15 cellular contexts compared by ENCODE assay signal in genomic region chr1:12572506-12572905, GRCh38. TPM values are rescaled to one million over a fixed set of nuclear protein-coding genes. Genes with fewer than 3 reads are reported as not detected.
A peak's percentile ranks its signal among the peaks of the same experiment; 100 is the strongest.
DNase-seq lines count a peak whose midpoint lies in the region; ATAC-seq and TF ChIP-seq lines count a peak whose summit lies in the region.
"Had no signal": no experiment of that assay in that cellular context is flagged by ENCODE, and none has a peak within 500 bp of the region (broad histone marks: within the 10 kb centered on the region; RNA-seq: fewer than 3 reads in every experiment).

No MANE protein-coding gene starts in this region.

- peaks cover 73% of the 10 kb centered on the region for H3K36me3 Mint-ChIP-seq in activated T-helper 17 cell treated with anti-CD3 and anti-CD28 coated beads, Interleukin-2, amount 50 U/mL, for 72 hours (ENCODE audit: low read depth)
- peaks cover 60 to 74% of the 10 kb centered on the region in 2 donors for H3K36me3 Mint-ChIP-seq in stimulated activated naive B cell treated with anti-CD40 and anti-IgM and Interleukin-4, amounts not matched to agents 10 μg/mL and 1 μg/mL and 100 μg/mL, for 72 hours

- ATAC-seq in SK-N-SH treated with all-trans-retinoic acid at 6 μM for 48 hours (no peak), gastroesophageal sphincter (no peak), GM21381 (IDR thresholded peaks at IDR 0.05; ENCODE audit: unreplicated experiment) (no peak)
- peak; percentile 50 for ATAC-seq in activated T-helper 17 cell treated with anti-CD3 and anti-CD28 coated beads, Interleukin-2, amount 50 U/mL, for 72 hours (replicated peaks)
- peak in 1 of 2 donors; percentile 38 for ATAC-seq in stimulated activated naive B cell treated with anti-CD40 and anti-IgM and Interleukin-4, amounts not matched to agents 10 μg/mL and 1 μg/mL and 100 μg/mL, for 72 hours (replicated peaks)

- H3K27me3 ChIP-seq in SK-N-SH (ENCODE audit: insufficient read depth) (no peaks in the 10 kb centered on the region), gastroesophageal sphincter (no peaks in the 10 kb centered on the region)

- WGBS in SK-N-SH (ENCODE audit: low lambda C conversion rate), result 98% methylated on average over 4 of the region's 7 CpGs
- WGBS in gastroesophageal sphincter (ENCODE audit: low coverage in 1 of 2), 2 donors, result 81 to 92% methylated on average over 3 to 6 of the region's 7 CpGs
- 95% methylated on average over 7 of the region's 7 CpGs for WGBS in lower leg skin, 2 donors

- H3K9me2 ChIP-seq in SK-N-SH, result no peaks in the 10 kb centered on the region

- DNase-seq in SK-N-SH, result no peak
- no peak for DNase-seq in stimulated activated naive B cell treated with anti-CD40 and anti-IgM and Interleukin-4, amounts not matched to agents 10 μg/mL and 1 μg/mL and 100 μg/mL, for 72 hours
- DNase-seq in HuH-7.5 (ENCODE audit: low spot score), result no peak
- DNase-seq in lower leg skin (ENCODE audit: low spot score in 2 of 2), result no peak
- DNase-seq: activated T-cell treated with anti-CD3 and anti-CD28 coated beads, Interleukin-2, amount 50 U/mL, for 48 hours; CD4-positive, alpha-beta T cell; effector CD4-positive, alpha-beta T cell; NCI-H1105 treated with DMSO at 0.1 percent for 48 hours; NCI-H345; stimulated activated CD4-positive, alpha-beta T cell treated with anti-CD3 and anti-CD28 coated beads, Interleukin-2, amount 100 ng/mL, for 24 hours had no signal

- H3K4me3 Mint-ChIP-seq in activated T-helper 17 cell treated with anti-CD3 and anti-CD28 coated beads, Interleukin-2, amount 50 U/mL, for 72 hours, result no peak overlapping the region
- no peak overlapping the region for H3K4me3 Mint-ChIP-seq in stimulated activated naive B cell treated with anti-CD40 and anti-IgM and Interleukin-4, amounts not matched to agents 10 μg/mL and 1 μg/mL and 100 μg/mL, for 72 hours
- H3K4me3 Mint-ChIP-seq: CD4-positive, alpha-beta T cell had no signal

- H3K27ac ChIP-seq in SK-N-SH (ENCODE audit: low read depth in 2 of 2, low read length in 1 of 2), result no peak overlapping the region
- peak overlapping the region in 3 of 4 donors; percentile 51 to 72 (median 66) for H3K27ac ChIP-seq in gastroesophageal sphincter
- H3K27ac ChIP-seq: 22Rv1 had no signal

- no peak overlapping the region for H3K27ac Mint-ChIP-seq in activated T-helper 17 cell treated with anti-CD3 and anti-CD28 coated beads, Interleukin-2, amount 50 U/mL, for 72 hours
- H3K27ac Mint-ChIP-seq in stimulated activated naive B cell treated with anti-CD40 and anti-IgM and Interleukin-4, amounts not matched to agents 10 μg/mL and 1 μg/mL and 100 μg/mL, for 72 hours, result peak overlapping the region; percentile 25

- H3K4me1 Mint-ChIP-seq in activated T-helper 17 cell treated with anti-CD3 and anti-CD28 coated beads, Interleukin-2, amount 50 U/mL, for 72 hours, result no peaks in the 10 kb centered on the region
- peaks cover 0 to 1% of the 10 kb centered on the region in 2 donors for H3K4me1 Mint-ChIP-seq in stimulated activated naive B cell treated with anti-CD40 and anti-IgM and Interleukin-4, amounts not matched to agents 10 μg/mL and 1 μg/mL and 100 μg/mL, for 72 hours

- no peaks in the 10 kb centered on the region for H3K27me3 Mint-ChIP-seq in activated T-helper 17 cell treated with anti-CD3 and anti-CD28 coated beads, Interleukin-2, amount 50 U/mL, for 72 hours
- no peaks in the 10 kb centered on the region for H3K27me3 Mint-ChIP-seq in stimulated activated naive B cell treated with anti-CD40 and anti-IgM and Interleukin-4, amounts not matched to agents 10 μg/mL and 1 μg/mL and 100 μg/mL, for 72 hours
- H3K27me3 Mint-ChIP-seq: CD4-positive, alpha-beta T cell had no signal

- no peaks in the 10 kb centered on the region for H3K9me3 Mint-ChIP-seq in activated T-helper 17 cell treated with anti-CD3 and anti-CD28 coated beads, Interleukin-2, amount 50 U/mL, for 72 hours
- no peaks in the 10 kb centered on the region for H3K9me3 Mint-ChIP-seq in stimulated activated naive B cell treated with anti-CD40 and anti-IgM and Interleukin-4, amounts not matched to agents 10 μg/mL and 1 μg/mL and 100 μg/mL, for 72 hours
- H3K9me3 Mint-ChIP-seq: CD4-positive, alpha-beta T cell had no signal

- peaks cover 5% of the 10 kb centered on the region for H3F3A ChIP-seq in SK-N-SH (replicated peaks; ENCODE audit: insufficient read depth)

- POLR2A ChIA-PET in SK-N-SH (lab: Yijun Ruan, JAX), result no interaction called here

- TF ChIP-seq POLR2A in gastroesophageal sphincter (IDR thresholded peaks at IDR 0.05), result no peak
- no peak for TF ChIP-seq POLR2A in lower leg skin (IDR thresholded peaks at IDR 0.05)

- H3K9me3 ChIP-seq in SK-N-SH (no peaks in the 10 kb centered on the region), gastroesophageal sphincter (no peaks in the 10 kb centered on the region)

- peaks cover 0 to 6% of the 10 kb centered on the region in 2 experiments; a peak in 1 of 4 replicates for H3K4me1 ChIP-seq in SK-N-SH (ENCODE audit: control insufficient read depth in 1 of 2, insufficient read depth in 2 of 2, low read depth in 1 of 2, low read length in 1 of 2)
- peaks cover 0 to 32% (median 0%) of the 10 kb centered on the region in 3 donors for H3K4me1 ChIP-seq in gastroesophageal sphincter

- TF ChIP-seq EP300 in SK-N-SH (IDR thresholded peaks at IDR 0.05; ENCODE audit: borderline replicate concordance in 1 of 2, low read depth in 1 of 2, low read length in 1 of 2) (no peak), gastroesophageal sphincter (IDR thresholded peaks at IDR 0.05) (no peak)

- no peak overlapping the region for H3K4me2 ChIP-seq in SK-N-SH

- H3K79me2 ChIP-seq in SK-N-SH (ENCODE audit: insufficient read depth), result no peaks in the 10 kb centered on the region

- TF ChIP-seq CTCF in SK-N-SH (IDR thresholded peaks at IDR 0.05), result no peak
- TF ChIP-seq CTCF in gastroesophageal sphincter (IDR thresholded peaks at IDR 0.05), result no peak
- TF ChIP-seq CTCF in lower leg skin (IDR thresholded peaks at IDR 0.05), result no peak

- H3K36me3 ChIP-seq in SK-N-SH (replicated peaks in 1 of 2; ENCODE audit: control insufficient read depth in 1 of 2, insufficient read depth in 2 of 2, low read length in 1 of 2) (peaks cover 0 to 22% of the 10 kb centered on the region in 2 experiments), gastroesophageal sphincter (peaks cover 0 to 99% of the 10 kb centered on the region in 2 donors)

- H3K4me3 ChIP-seq in SK-N-SH (ENCODE audit: low read depth in 2 of 2, low read length in 1 of 2), result no peak overlapping the region
- no peak overlapping the region for H3K4me3 ChIP-seq in gastroesophageal sphincter
- H3K4me3 ChIP-seq in lower leg skin (ENCODE audit: low read depth, poor library complexity, severe bottlenecking), result no peak overlapping the region

- no peak overlapping the region for H2AFZ ChIP-seq in SK-N-SH (ENCODE audit: low read depth)

- no peak overlapping the region for H3K9ac ChIP-seq in SK-N-SH

- CTCF ChIA-PET in SK-N-SH (lab: Yijun Ruan, JAX), result interaction anchor here (1.1 kb wide), 1 partner anchor 86 kb away, joined by 3 read pairs; no protein-coding TSS in a partner anchor

- H4K20me1 ChIP-seq in SK-N-SH (ENCODE audit: insufficient read depth), result no peaks in the 10 kb centered on the region

- intact Hi-C loops in lower leg skin (cut with DNase I; ENCODE audit: low total_unique reads), result no loop called here

- TF ChIP-seq RAD21 in SK-N-SH (IDR thresholded peaks at IDR 0.05; ENCODE audit: low read length), result no peak

TF ChIP-seq in SK-N-SH treated with all-trans-retinoic acid at 6 μM for 48 hours, 23 proteins besides CTCF, POLR2A, EP300 and RAD21:
- 0 out of 2 replicates have a peak, but pooled peaks have one; percentile 3 for TF ChIP-seq ISL1 (CRISPR knock-in tag; IDR thresholded peaks at IDR 0.05)
- no peak for TF ChIP-seq BACH2 (CRISPR knock-in tag; IDR thresholded peaks at IDR 0.05; ENCODE audit: borderline replicate concordance)

TF ChIP-seq in SK-N-SH, 30 proteins besides CTCF, POLR2A, EP300 and RAD21 (continues in another document):
- TF ChIP-seq, protein P1, sequence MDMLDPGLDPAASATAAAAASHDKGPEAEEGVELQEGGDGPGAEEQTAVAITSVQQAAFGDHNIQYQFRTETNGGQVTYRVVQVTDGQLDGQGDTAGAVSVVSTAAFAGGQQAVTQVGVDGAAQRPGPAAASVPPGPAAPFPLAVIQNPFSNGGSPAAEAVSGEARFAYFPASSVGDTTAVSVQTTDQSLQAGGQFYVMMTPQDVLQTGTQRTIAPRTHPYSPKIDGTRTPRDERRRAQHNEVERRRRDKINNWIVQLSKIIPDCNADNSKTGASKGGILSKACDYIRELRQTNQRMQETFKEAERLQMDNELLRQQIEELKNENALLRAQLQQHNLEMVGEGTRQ (IDR thresholded peaks at IDR 0.05; ENCODE audit: borderline replicate concordance, low read depth, low read length), result no peak
- no peak for TF ChIP-seq MXI1 (IDR thresholded peaks at IDR 0.05; ENCODE audit: low read depth, low read length)
- no peak for TF ChIP-seq GABPA (IDR thresholded peaks at IDR 0.05; ENCODE audit: low read depth)
- TF ChIP-seq, protein P2, sequence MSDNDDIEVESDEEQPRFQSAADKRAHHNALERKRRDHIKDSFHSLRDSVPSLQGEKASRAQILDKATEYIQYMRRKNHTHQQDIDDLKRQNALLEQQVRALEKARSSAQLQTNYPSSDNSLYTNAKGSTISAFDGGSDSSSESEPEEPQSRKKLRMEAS (IDR thresholded peaks at IDR 0.05; ENCODE audit: low read depth), result no peak
- TF ChIP-seq PBX3 (IDR thresholded peaks at IDR 0.05), result no peak
- TF ChIP-seq FOXJ3 (CRISPR knock-in tag; IDR thresholded peaks at IDR 0.05), result no peak
- TF ChIP-seq TEAD4 (IDR thresholded peaks at IDR 0.05; ENCODE audit: borderline replicate concordance, insufficient read depth), result no peak

RNA-seq across cellular contexts. Expression of gene DHRS3, which starts 45.5 kb away (rescaled TPM):
- 29.6 and 44.8 TPM in 2 replicates for polyA plus RNA-seq in SK-N-SH (2012; rRNA removed)
- 17.6 and 26.3 TPM in 2 replicates for polyA plus RNA-seq in SK-N-SH (2012; cell fraction: cytosol; rRNA removed)
- 41.9 and 43.1 TPM in 2 replicates for polyA plus RNA-seq in SK-N-SH (2012; cell fraction: nucleus; rRNA removed)
- total RNA-seq in activated T-helper 17 cell treated with anti-CD3 and anti-CD28 coated beads, Interleukin-2, amount 50 U/mL, for 72 hours, result 10 to 100 TPM; 15.9 to 97.8 TPM
- total RNA-seq in gastroesophageal sphincter (100 to 1,000 TPM; 115 to 211 (median 186) TPM), lower leg skin (100 to 1,000 TPM in 3 of 4 donors, 10 to 100 TPM in 1; 92.4 to 130 (median 107) TPM)

Comparison
In these comparisons a context has a peak if more than half of its experiments do, and no peak if none do; other contexts are left out.
1. H3K27ac ChIP-seq: peak in gastroesophageal sphincter (3 of 4); none in SK-N-SH (0 of 2).